ENCODE assay signal across 21 cellular contexts in genomic region chr22:37411655-37412054, GRCh38. TPM values are rescaled to one million over a fixed set of nuclear protein-coding genes. Genes with fewer than 3 reads are reported as not detected.
"Had no signal": no experiment of that assay in that cellular context is flagged by ENCODE, and none has a peak within 500 bp of the region (broad histone marks: within the 10 kb centered on the region; RNA-seq: fewer than 3 reads in every experiment).

No MANE protein-coding gene starts in this region.

- H3K36me3 ChIP-seq: SJCRH30 had no signal

- H3K27ac ChIP-seq: KMS-11, SJCRH30 had no signal

- H3K9ac ChIP-seq: KMS-11 had no signal

- DNase-seq: IMR-90, Kasumi-1, MM.1S, NCI-H1092 treated with DMSO at 0.1 percent for 48 hours, NCI-H1436, NCI-H187, NCI-H2029, NCI-H2081 treated with DMSO at 0.1 percent for 48 hours, NCI-H2171, NCI-H226, NCI-H446, NCI-H510A, NCI-H524 treated with DMSO at 0.1 percent for 48 hours, NCI-H69, NCI-H774, SHP77 treated with DMSO at 0.1 percent for 48 hours, SJCRH30 had no signal

- H3K9me3 ChIP-seq: SJCRH30 had no signal

- ATAC-seq: Panc1, SK-N-SH treated with all-trans-retinoic acid at 6 μM for 48 hours had no signal

- H3K4me2 ChIP-seq: KMS-11 had no signal

- H3K4me1 ChIP-seq: SJCRH30 had no signal

- H3K4me3 ChIP-seq: SJCRH30 had no signal

RNA-seq across cellular contexts. Expression of gene ELFN2, which starts 15.6 kb away (rescaled TPM):
- total RNA-seq: HT-29 had no signal
